Comparison of ENCODE assay signal across 1 cellular context in the genomic region with DNA sequence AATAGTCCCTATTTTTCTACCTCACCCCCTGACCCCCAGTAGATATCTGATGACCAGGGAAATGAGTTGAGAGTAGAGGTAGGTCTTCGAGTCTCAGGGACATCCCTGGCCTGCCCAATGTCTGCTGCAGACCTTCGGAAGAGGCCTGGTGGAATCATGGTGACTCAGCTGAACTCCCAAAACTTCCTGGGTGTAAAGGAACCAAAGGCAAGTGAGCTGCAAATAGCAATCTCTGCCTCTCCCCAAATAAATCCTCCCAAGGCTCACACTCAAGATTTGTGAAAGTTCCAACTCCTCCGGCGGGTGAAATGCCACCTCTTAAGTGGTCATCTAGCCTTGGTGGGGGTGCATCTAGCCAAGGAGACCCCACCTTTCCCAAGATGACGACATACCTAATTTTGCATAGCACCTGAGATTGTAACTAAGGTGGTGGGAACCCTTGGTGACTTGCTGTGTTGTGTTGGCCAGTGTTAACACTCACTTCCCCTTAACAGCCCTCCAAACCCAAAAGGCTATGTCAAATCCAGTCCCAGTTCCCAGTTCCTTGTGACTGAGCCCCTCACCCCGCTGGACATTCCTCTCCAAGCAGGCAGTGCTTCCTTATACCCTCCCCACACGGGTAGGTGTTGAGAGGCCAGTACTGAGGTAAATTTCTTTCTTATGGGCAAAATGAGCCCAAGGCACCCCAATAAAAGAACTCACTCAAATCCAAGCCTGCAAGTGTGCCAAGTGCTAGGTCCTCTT.
A peak's percentile ranks its signal among the peaks of the same experiment; 100 is the strongest.
TF ChIP-seq lines count a peak whose summit lies in the region.

No MANE protein-coding gene starts in this region.

TF ChIP-seq in WTC11, 78 proteins besides CTCF, POLR2A, EP300 and RAD21 (continued from another document):
- TF ChIP-seq, protein P1, sequence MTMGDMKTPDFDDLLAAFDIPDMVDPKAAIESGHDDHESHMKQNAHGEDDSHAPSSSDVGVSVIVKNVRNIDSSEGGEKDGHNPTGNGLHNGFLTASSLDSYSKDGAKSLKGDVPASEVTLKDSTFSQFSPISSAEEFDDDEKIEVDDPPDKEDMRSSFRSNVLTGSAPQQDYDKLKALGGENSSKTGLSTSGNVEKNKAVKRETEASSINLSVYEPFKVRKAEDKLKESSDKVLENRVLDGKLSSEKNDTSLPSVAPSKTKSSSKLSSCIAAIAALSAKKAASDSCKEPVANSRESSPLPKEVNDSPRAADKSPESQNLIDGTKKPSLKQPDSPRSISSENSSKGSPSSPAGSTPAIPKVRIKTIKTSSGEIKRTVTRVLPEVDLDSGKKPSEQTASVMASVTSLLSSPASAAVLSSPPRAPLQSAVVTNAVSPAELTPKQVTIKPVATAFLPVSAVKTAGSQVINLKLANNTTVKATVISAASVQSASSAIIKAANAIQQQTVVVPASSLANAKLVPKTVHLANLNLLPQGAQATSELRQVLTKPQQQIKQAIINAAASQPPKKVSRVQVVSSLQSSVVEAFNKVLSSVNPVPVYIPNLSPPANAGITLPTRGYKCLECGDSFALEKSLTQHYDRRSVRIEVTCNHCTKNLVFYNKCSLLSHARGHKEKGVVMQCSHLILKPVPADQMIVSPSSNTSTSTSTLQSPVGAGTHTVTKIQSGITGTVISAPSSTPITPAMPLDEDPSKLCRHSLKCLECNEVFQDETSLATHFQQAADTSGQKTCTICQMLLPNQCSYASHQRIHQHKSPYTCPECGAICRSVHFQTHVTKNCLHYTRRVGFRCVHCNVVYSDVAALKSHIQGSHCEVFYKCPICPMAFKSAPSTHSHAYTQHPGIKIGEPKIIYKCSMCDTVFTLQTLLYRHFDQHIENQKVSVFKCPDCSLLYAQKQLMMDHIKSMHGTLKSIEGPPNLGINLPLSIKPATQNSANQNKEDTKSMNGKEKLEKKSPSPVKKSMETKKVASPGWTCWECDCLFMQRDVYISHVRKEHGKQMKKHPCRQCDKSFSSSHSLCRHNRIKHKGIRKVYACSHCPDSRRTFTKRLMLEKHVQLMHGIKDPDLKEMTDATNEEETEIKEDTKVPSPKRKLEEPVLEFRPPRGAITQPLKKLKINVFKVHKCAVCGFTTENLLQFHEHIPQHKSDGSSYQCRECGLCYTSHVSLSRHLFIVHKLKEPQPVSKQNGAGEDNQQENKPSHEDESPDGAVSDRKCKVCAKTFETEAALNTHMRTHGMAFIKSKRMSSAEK (CRISPR knock-in tag; IDR thresholded peaks at IDR 0.05; ENCODE audit: borderline replicate concordance), result peak; percentile 26; the same call in 1 of the 2 replicates
- TF ChIP-seq SP1 (CRISPR knock-in tag; conservative IDR thresholded peaks at IDR 0.05), result 0 out of 2 replicates have a peak, but pooled peaks have one; percentile 9
- TF ChIP-seq, protein P2, sequence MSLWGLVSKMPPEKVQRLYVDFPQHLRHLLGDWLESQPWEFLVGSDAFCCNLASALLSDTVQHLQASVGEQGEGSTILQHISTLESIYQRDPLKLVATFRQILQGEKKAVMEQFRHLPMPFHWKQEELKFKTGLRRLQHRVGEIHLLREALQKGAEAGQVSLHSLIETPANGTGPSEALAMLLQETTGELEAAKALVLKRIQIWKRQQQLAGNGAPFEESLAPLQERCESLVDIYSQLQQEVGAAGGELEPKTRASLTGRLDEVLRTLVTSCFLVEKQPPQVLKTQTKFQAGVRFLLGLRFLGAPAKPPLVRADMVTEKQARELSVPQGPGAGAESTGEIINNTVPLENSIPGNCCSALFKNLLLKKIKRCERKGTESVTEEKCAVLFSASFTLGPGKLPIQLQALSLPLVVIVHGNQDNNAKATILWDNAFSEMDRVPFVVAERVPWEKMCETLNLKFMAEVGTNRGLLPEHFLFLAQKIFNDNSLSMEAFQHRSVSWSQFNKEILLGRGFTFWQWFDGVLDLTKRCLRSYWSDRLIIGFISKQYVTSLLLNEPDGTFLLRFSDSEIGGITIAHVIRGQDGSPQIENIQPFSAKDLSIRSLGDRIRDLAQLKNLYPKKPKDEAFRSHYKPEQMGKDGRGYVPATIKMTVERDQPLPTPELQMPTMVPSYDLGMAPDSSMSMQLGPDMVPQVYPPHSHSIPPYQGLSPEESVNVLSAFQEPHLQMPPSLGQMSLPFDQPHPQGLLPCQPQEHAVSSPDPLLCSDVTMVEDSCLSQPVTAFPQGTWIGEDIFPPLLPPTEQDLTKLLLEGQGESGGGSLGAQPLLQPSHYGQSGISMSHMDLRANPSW (CRISPR knock-in tag; conservative IDR thresholded peaks at IDR 0.05; ENCODE audit: low read depth), result no peak
- TF ChIP-seq ZNF263 (CRISPR knock-in tag; IDR thresholded peaks at IDR 0.05; ENCODE audit: low read depth), result no peak
- TF ChIP-seq EMX1 (CRISPR knock-in tag; IDR thresholded peaks at IDR 0.05), result peak; percentile 77; the same call in 1 of the 2 replicates
- TF ChIP-seq, protein P3, sequence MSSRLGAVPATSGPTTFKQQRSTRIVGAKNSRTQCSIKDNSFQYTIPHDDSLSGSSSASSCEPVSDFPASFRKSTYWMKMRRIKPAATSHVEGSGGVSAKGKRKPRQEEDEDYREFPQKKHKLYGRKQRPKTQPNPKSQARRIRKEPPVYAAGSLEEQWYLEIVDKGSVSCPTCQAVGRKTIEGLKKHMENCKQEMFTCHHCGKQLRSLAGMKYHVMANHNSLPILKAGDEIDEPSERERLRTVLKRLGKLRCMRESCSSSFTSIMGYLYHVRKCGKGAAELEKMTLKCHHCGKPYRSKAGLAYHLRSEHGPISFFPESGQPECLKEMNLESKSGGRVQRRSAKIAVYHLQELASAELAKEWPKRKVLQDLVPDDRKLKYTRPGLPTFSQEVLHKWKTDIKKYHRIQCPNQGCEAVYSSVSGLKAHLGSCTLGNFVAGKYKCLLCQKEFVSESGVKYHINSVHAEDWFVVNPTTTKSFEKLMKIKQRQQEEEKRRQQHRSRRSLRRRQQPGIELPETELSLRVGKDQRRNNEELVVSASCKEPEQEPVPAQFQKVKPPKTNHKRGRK (CRISPR knock-in tag; IDR thresholded peaks at IDR 0.05; ENCODE audit: borderline replicate concordance), result no peak
- no peak for TF ChIP-seq GRHL2 (CRISPR knock-in tag; IDR thresholded peaks at IDR 0.05; ENCODE audit: insufficient replicate concordance, severe bottlenecking)
- no peak for TF ChIP-seq ESRRA (CRISPR knock-in tag; IDR thresholded peaks at IDR 0.05; ENCODE audit: borderline replicate concordance)
- TF ChIP-seq, protein P4, sequence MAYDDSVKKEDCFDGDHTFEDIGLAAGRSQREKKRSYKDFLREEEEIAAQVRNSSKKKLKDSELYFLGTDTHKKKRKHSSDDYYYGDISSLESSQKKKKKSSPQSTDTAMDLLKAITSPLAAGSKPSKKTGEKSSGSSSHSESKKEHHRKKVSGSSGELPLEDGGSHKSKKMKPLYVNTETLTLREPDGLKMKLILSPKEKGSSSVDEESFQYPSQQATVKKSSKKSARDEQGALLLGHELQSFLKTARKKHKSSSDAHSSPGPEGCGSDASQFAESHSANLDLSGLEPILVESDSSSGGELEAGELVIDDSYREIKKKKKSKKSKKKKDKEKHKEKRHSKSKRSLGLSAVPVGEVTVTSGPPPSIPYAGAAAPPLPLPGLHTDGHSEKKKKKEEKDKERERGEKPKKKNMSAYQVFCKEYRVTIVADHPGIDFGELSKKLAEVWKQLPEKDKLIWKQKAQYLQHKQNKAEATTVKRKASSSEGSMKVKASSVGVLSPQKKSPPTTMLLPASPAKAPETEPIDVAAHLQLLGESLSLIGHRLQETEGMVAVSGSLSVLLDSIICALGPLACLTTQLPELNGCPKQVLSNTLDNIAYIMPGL (CRISPR knock-in tag; IDR thresholded peaks at IDR 0.05), result no peak
- TF ChIP-seq NFE2L1 (CRISPR knock-in tag; IDR thresholded peaks at IDR 0.05), result 0 out of 2 replicates have a peak, but pooled peaks have one; percentile 62
- TF ChIP-seq, protein P5, sequence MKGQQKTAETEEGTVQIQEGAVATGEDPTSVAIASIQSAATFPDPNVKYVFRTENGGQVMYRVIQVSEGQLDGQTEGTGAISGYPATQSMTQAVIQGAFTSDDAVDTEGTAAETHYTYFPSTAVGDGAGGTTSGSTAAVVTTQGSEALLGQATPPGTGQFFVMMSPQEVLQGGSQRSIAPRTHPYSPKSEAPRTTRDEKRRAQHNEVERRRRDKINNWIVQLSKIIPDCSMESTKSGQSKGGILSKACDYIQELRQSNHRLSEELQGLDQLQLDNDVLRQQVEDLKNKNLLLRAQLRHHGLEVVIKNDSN (CRISPR knock-in tag; IDR thresholded peaks at IDR 0.05), result no peak
- TF ChIP-seq ZNF671 (CRISPR knock-in tag; IDR thresholded peaks at IDR 0.05), result 0 out of 2 replicates have a peak, but pooled peaks have one; percentile 7
- peak; percentile 18; the same call in 1 of the 2 replicates for TF ChIP-seq ZNF416 (CRISPR knock-in tag; IDR thresholded peaks at IDR 0.05)
